Comparison of ENCODE assay signal across 8 cellular contexts in genomic region chr2:10812362-10813084, GRCh38. TPM values are rescaled to one million over a fixed set of nuclear protein-coding genes. Genes with fewer than 3 reads are reported as not detected.
DNase-seq lines count a peak whose midpoint lies in the region; ATAC-seq and TF ChIP-seq lines count a peak whose summit lies in the region.

A gene with protein sequence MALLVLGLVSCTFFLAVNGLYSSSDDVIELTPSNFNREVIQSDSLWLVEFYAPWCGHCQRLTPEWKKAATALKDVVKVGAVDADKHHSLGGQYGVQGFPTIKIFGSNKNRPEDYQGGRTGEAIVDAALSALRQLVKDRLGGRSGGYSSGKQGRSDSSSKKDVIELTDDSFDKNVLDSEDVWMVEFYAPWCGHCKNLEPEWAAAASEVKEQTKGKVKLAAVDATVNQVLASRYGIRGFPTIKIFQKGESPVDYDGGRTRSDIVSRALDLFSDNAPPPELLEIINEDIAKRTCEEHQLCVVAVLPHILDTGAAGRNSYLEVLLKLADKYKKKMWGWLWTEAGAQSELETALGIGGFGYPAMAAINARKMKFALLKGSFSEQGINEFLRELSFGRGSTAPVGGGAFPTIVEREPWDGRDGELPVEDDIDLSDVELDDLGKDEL (minus strand): TSS chr2:10812785. CDS start chr2:10812696, 89 bp downstream.

- H3K27me3 Mint-ChIP-seq in activated CD4-positive, alpha-beta T cell treated with anti-CD3 and anti-CD28 coated beads for 36 hours: peaks cover under 1% of the 10 kb centered on the region
- H3K27me3 Mint-ChIP-seq in chondrocyte (ENCODE audit: low read depth): no peaks in the 10 kb centered on the region

- no peaks in the 10 kb centered on the region for H3K9me3 ChIP-seq in BE2C

- peak within 1 kb of the TSS; percentile 90 for H3K27ac Mint-ChIP-seq in activated CD4-positive, alpha-beta T cell treated with anti-CD3 and anti-CD28 coated beads for 36 hours
- peak within 1 kb of the TSS; percentile 88 for H3K27ac Mint-ChIP-seq in chondrocyte (ENCODE audit: unreplicated experiment)

- no peaks in the 10 kb centered on the region for H3K9me3 Mint-ChIP-seq in activated CD4-positive, alpha-beta T cell treated with anti-CD3 and anti-CD28 coated beads for 36 hours (ENCODE audit: low read depth)
- H3K9me3 Mint-ChIP-seq in chondrocyte (ENCODE audit: low read depth): no peaks in the 10 kb centered on the region

- intact Hi-C loops in activated CD4-positive, alpha-beta T cell treated with anti-CD3 and anti-CD28 coated beads for 36 hours (cut with DNase I, micrococcal nuclease): loop anchor here (1.0 to 5.0 kb wide), 10 partner anchors 122 to 934 kb away; partner anchors contain the start of genes SLC66A3 (in 2 of the 2), E2F6 (in 1 of the 2), HPCAL1 (in 1 of the 2) and LPIN1 (in 1 of the 2)

- POLR2A ChIA-PET in activated CD4-positive, alpha-beta T cell treated with anti-CD3 and anti-CD28 coated beads for 36 hours (lab: Charles Lee): interaction anchor here (0.6 to 1.7 kb wide), 4 partner anchors 72 to 317 kb away, joined by 3 to 6 read pairs (median 4); no protein-coding TSS in a partner anchor

- H3K4me1 ChIP-seq in BE2C: peaks cover 11% of the 10 kb centered on the region

- no peaks in the 10 kb centered on the region for H3K27me3 ChIP-seq in BE2C

- peak within 1 kb of the TSS; percentile 77 for H3K4me3 ChIP-seq in BE2C (ENCODE audit: low read depth, low read length)

- CTCF ChIA-PET in activated CD4-positive, alpha-beta T cell treated with anti-CD3 and anti-CD28 coated beads for 36 hours (lab: Charles Lee): interaction anchor here (0.6 to 1.7 kb wide), 8 partner anchors 12 to 766 kb away, joined by 3 to 8 read pairs (median 3); a partner anchor contains a TSS

- TF ChIP-seq CTCF in BE2C (IDR thresholded peaks at IDR 0.05; ENCODE audit: low read depth, low read length) (no peak), chondrocyte (IDR thresholded peaks at IDR 0.05) (no peak)

- peaks cover 24% of the 10 kb centered on the region for H3K36me3 ChIP-seq in BE2C

- DNase-seq in BE2C (peak; percentile 99), GM19240 (ENCODE audit: insufficient read length, low spot score) (peak; percentile 80), NCI-H524 (lab: John Stamatoyannopoulos, UW) (peak; percentile 92 to 96), chondrocyte (ENCODE audit: low spot score) (peak; percentile 98), kidney tubule cell (ENCODE audit: low spot score) (peak; percentile 97)
- DNase-seq in activated CD4-positive, alpha-beta T cell treated with anti-CD3 and anti-CD28 coated beads for 36 hours: peak; percentile 97
- peak; percentile 84 to 88 for DNase-seq in stimulated activated CD4-positive, alpha-beta T cell treated with anti-CD3 and anti-CD28 coated beads, Interleukin-1b, Interleukin-23, amount 100 ng/mL, for 1 hour (ENCODE audit: low read depth in 2 of 2)

- H3K4me3 Mint-ChIP-seq in activated CD4-positive, alpha-beta T cell treated with anti-CD3 and anti-CD28 coated beads for 36 hours: peak within 1 kb of the TSS; percentile 89
- H3K4me3 Mint-ChIP-seq in chondrocyte (ENCODE audit: unreplicated experiment): peak within 1 kb of the TSS; percentile 91

- H3K36me3 Mint-ChIP-seq in activated CD4-positive, alpha-beta T cell treated with anti-CD3 and anti-CD28 coated beads for 36 hours (ENCODE audit: low read depth): peaks cover 31% of the 10 kb centered on the region
- no peaks in the 10 kb centered on the region for H3K36me3 Mint-ChIP-seq in chondrocyte (ENCODE audit: low read depth)

- peaks cover 34% of the 10 kb centered on the region for H3K4me1 Mint-ChIP-seq in activated CD4-positive, alpha-beta T cell treated with anti-CD3 and anti-CD28 coated beads for 36 hours
- peaks cover 40% of the 10 kb centered on the region for H3K4me1 Mint-ChIP-seq in chondrocyte (ENCODE audit: low read depth)

- ATAC-seq in HG03457 (IDR thresholded peaks at IDR 0.05; ENCODE audit: unreplicated experiment): peak; percentile 79
- ATAC-seq in activated CD4-positive, alpha-beta T cell treated with anti-CD3 and anti-CD28 coated beads for 36 hours: peak; percentile 94

RNA-seq across cellular contexts. Expression of the gene that starts here (rescaled TPM):
- polyA plus RNA-seq in BE2C (2012; ENCODE audit: insufficient read depth, insufficient read length, low read depth): 187 TPM
- 100 to 1,000 TPM; 123 to 157 TPM for total RNA-seq in activated CD4-positive, alpha-beta T cell treated with anti-CD3 and anti-CD28 coated beads for 36 hours
- 196 to 412 TPM (median 198 TPM) in 3 replicates for total RNA-seq in chondrocyte

Comparison
In these comparisons a context has a peak if more than half of its experiments do, and no peak if none do; other contexts are left out.
1. Peak in every context shown above with its lines: DNase-seq, ATAC-seq and H3K4me3 ChIP-seq.